12 cellular contexts compared by ENCODE assay signal in the genomic region with DNA sequence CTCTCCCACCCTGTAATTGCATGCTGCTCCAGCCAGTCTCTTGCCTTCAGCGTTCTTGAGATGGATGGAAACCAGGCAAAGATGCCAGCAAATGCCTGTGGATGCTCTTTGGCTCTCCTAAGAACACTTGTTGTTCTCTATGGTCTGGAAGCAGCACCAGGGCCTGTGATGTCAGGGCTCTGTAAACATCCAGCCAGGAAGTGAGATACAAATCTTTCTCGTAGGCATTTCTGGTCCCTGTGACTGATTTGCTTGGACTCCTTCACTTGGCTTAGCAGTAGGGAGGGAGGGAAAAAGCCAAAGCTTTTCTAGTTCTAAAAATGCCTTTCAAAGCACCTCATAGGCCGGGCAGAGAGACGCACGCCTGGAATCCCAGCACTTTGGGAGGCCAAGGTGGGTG.
DNase-seq lines count a peak whose midpoint lies in the region; ATAC-seq and TF ChIP-seq lines count a peak whose summit lies in the region.
"Had no signal": no experiment of that assay in that cellular context is flagged by ENCODE, and none has a peak within 500 bp of the region (broad histone marks: within the 10 kb centered on the region; RNA-seq: fewer than 3 reads in every experiment).

No MANE protein-coding gene starts in this region.

- no peak overlapping the region for H3K4me3 ChIP-seq in AG04449 (ENCODE audit: low read depth, low read length)
- H3K4me3 ChIP-seq in Panc1 (ENCODE audit: low read depth in 2 of 2, low read length in 2 of 2), result no peak overlapping the region
- no peak overlapping the region for H3K4me3 ChIP-seq in fibroblast of pulmonary artery (replicated peaks; ENCODE audit: low read depth, low read length)
- H3K4me3 ChIP-seq in dorsolateral prefrontal cortex, result no peak overlapping the region

- H3K9me3 Mint-ChIP-seq in activated CD8-positive, alpha-beta memory T cell treated with anti-CD3 and anti-CD28 coated beads, Interleukin-2, amount 10 ng/mL, durations not matched to agents 7 days and 5 days (ENCODE audit: low read depth), result no peaks in the 10 kb centered on the region
- H3K9me3 Mint-ChIP-seq: activated naive CD4-positive, alpha-beta T cell treated with anti-CD3 and anti-CD28 coated beads, Interleukin-2, amount 50 U/mL, for 72 hours had no signal

- TF ChIP-seq CTCF in AG04449 (IDR thresholded peaks at IDR 0.05; ENCODE audit: insufficient read depth, low read length, missing control alignments), result no peak
- TF ChIP-seq CTCF in Panc1 (IDR thresholded peaks at IDR 0.05), result no peak
- no peak for TF ChIP-seq CTCF in fibroblast of pulmonary artery (IDR thresholded peaks at IDR 0.05; ENCODE audit: low read length, missing control alignments)
- no peak for TF ChIP-seq CTCF in dorsolateral prefrontal cortex (IDR thresholded peaks at IDR 0.05 in 54 of 56, conservative IDR thresholded peaks at IDR 0.05 in 2 of 56; ENCODE audit: low read depth in 1 of 56, partially characterized antibody in 56 of 56)

- POLR2A ChIA-PET in AG04449 (lab: Yijun Ruan, JAX) (interaction anchor here (1.5 kb wide), 1 partner anchor 93 kb away, joined by 3 read pairs; no protein-coding TSS in a partner anchor), Panc1 (lab: Charles Lee) (no interaction called here)

- H3K27ac Mint-ChIP-seq in activated CD8-positive, alpha-beta memory T cell treated with anti-CD3 and anti-CD28 coated beads, Interleukin-2, amount 10 ng/mL, durations not matched to agents 7 days and 5 days, result no peak overlapping the region
- H3K27ac Mint-ChIP-seq: activated naive CD4-positive, alpha-beta T cell treated with anti-CD3 and anti-CD28 coated beads, Interleukin-2, amount 50 U/mL, for 72 hours; mesothelial cell of epicardium had no signal

- no peaks in the 10 kb centered on the region for H3K9me3 ChIP-seq in Panc1 (ENCODE audit: control insufficient read depth, insufficient read depth, low read depth, low read length)

- in situ Hi-C loops in Panc1 (cut with HindIII; ENCODE audit: low pct_unique_long_range_greater_than_20kb, low sequenced_read_pairs), result loop anchor here (25.0 kb wide), 1 partner anchor 535 kb away; no protein-coding TSS in a partner anchor

- peaks cover 31% of the 10 kb centered on the region for H3K27me3 Mint-ChIP-seq in activated CD8-positive, alpha-beta memory T cell treated with anti-CD3 and anti-CD28 coated beads, Interleukin-2, amount 10 ng/mL, durations not matched to agents 7 days and 5 days

- peaks cover 20% of the 10 kb centered on the region for H3K4me1 Mint-ChIP-seq in activated CD8-positive, alpha-beta memory T cell treated with anti-CD3 and anti-CD28 coated beads, Interleukin-2, amount 10 ng/mL, durations not matched to agents 7 days and 5 days

- H3K27me3 ChIP-seq in Panc1 (ENCODE audit: control insufficient read depth, insufficient read depth, low read length) (peaks cover 5% of the 10 kb centered on the region; the same call in 1 of the 2 replicates), dorsolateral prefrontal cortex (no peaks in the 10 kb centered on the region)

- DNase-seq in AG04449 (ENCODE audit: low read depth, low spot score), result peak; percentile 56
- no peak for DNase-seq in Panc1 (ENCODE audit: low read depth, low spot score)
- DNase-seq in fibroblast of pulmonary artery (ENCODE audit: low read depth), result peak; percentile 73
- DNase-seq in non-pigmented ciliary epithelial cell (ENCODE audit: low read depth), result peak; percentile 49
- DNase-seq in SHP77 treated with DMSO at 0.1 percent for 48 hours (lab: John Stamatoyannopoulos, UW), result no peak
- DNase-seq in activated CD8-positive, alpha-beta memory T cell treated with anti-CD3 and anti-CD28 coated beads, Interleukin-2, amount 10 ng/mL, durations not matched to agents 7 days and 5 days, result no peak
- DNase-seq in NCI-H1105 treated with DMSO at 0.1 percent for 48 hours (lab: John Stamatoyannopoulos, UW), result no peak
- no peak for DNase-seq in dorsolateral prefrontal cortex
- DNase-seq: NCI-H2171 treated with DMSO at 0.1 percent for 48 hours, RPMI8226 had no signal

- H3K27ac ChIP-seq in Panc1 (ENCODE audit: low read length) (no peak overlapping the region), dorsolateral prefrontal cortex (peak overlapping the region in 26 of 59 donors; percentile 1 to 58 (median 32))

- CTCF ChIA-PET in AG04449 (lab: Yijun Ruan, JAX) (interaction anchor here (0.9 to 14.4 kb wide), 8 partner anchors 10 to 565 kb away, joined by 3 to 375 read pairs (median 42); no protein-coding TSS in a partner anchor), Panc1 (lab: Charles Lee) (interaction anchor here (0.6 kb wide), 1 partner anchor 256 kb away, joined by 5 read pairs; no protein-coding TSS in a partner anchor)
- CTCF ChIA-PET in activated CD8-positive, alpha-beta memory T cell treated with anti-CD3 and anti-CD28 coated beads, Interleukin-2, amount 10 ng/mL, durations not matched to agents 7 days and 5 days (lab: Charles Lee), result interaction anchor here (1.0 to 6.4 kb wide), 4 partner anchors 83 to 555 kb away, joined by 3 to 106 read pairs (median 6); no protein-coding TSS in a partner anchor

- no TSS peak for BruUV-seq in Panc1 (replicated peaks; lab: Mats Ljungman, UMichigan)

- no peaks in the 10 kb centered on the region for H3K36me3 ChIP-seq in Panc1 (ENCODE audit: control insufficient read depth, insufficient read depth, low read length)

- peak; percentile 52; the same call in 1 of the 2 replicates for ATAC-seq in Panc1
- ATAC-seq in activated CD8-positive, alpha-beta memory T cell treated with anti-CD3 and anti-CD28 coated beads, Interleukin-2, amount 10 ng/mL, durations not matched to agents 7 days and 5 days, result no peak

- intact Hi-C loops in Panc1 (cut with micrococcal nuclease; ENCODE audit: unreplicated experiment) (loop anchor here (5.0 kb wide), 1 partner anchor 555 kb away; no protein-coding TSS in a partner anchor), dorsolateral prefrontal cortex (cut with DNase I) (loop anchor here (5.0 kb wide), 3 partner anchors 90 to 505 kb away; partner anchors contain the start of gene REEP3 (in 1 of the 2))

- no peaks in the 10 kb centered on the region for H3K36me3 Mint-ChIP-seq in activated CD8-positive, alpha-beta memory T cell treated with anti-CD3 and anti-CD28 coated beads, Interleukin-2, amount 10 ng/mL, durations not matched to agents 7 days and 5 days
- H3K36me3 Mint-ChIP-seq: activated naive CD4-positive, alpha-beta T cell treated with anti-CD3 and anti-CD28 coated beads, Interleukin-2, amount 50 U/mL, for 72 hours; mesothelial cell of epicardium had no signal

- H3K4me1 ChIP-seq in Panc1 (ENCODE audit: control insufficient read depth, insufficient read depth, low read length), result peaks cover 19% of the 10 kb centered on the region

- H3K4me3 Mint-ChIP-seq in activated CD8-positive, alpha-beta memory T cell treated with anti-CD3 and anti-CD28 coated beads, Interleukin-2, amount 10 ng/mL, durations not matched to agents 7 days and 5 days, result no peak overlapping the region
- H3K4me3 Mint-ChIP-seq: mesothelial cell of epicardium had no signal

Comparison
In these comparisons a context has a peak if more than half of its experiments do, and no peak if none do; other contexts are left out.
1. DNase-seq: peak in AG04449 (single experiment), fibroblast of pulmonary artery (single experiment) and non-pigmented ciliary epithelial cell (single experiment); none in Panc1 (single experiment), SHP77 treated with DMSO at 0.1 percent for 48 hours (single experiment), activated CD8-positive, alpha-beta memory T cell treated with anti-CD3 and anti-CD28 coated beads, Interleukin-2, amount 10 ng/mL, durations not matched to agents 7 days and 5 days (single experiment), NCI-H1105 treated with DMSO at 0.1 percent for 48 hours (single experiment) and dorsolateral prefrontal cortex (0 of 10).